ENCODE assay signal across 1 cellular context in the genomic region with DNA sequence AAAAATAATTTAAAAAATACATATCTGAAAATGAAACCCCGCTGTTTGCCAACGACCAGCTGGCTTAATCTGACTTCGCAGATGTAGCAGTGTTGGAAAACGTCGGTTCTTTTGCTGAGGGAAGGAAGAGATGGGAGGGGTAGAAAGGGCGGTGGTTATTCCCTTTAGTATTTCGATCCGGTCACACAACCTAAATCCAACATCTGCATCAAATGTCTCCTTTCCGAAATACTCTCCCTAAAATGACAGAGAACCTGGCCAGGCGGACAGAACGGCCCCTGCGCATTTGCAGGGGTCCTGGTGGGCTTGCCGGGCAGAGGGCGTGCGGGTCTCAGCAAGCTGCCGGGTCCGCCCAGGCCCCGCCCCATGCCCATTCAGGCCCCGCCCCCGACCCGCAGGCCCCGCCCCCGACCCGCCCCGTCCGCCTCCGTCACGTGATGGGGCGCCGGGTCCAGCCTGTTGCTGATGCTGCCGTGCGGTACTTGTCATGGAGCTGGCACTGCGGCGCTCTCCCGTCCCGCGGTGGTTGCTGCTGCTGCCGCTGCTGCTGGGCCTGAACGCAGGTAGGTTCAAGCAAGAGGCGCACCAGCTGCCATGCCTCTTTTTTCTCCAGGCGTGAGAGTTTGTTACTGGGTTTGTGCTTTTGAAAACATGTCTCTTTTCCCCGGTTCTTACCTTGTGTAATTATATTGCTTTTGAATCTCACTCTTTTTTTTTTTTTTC.
TF ChIP-seq lines count a peak whose summit lies in the region.

A gene with protein sequence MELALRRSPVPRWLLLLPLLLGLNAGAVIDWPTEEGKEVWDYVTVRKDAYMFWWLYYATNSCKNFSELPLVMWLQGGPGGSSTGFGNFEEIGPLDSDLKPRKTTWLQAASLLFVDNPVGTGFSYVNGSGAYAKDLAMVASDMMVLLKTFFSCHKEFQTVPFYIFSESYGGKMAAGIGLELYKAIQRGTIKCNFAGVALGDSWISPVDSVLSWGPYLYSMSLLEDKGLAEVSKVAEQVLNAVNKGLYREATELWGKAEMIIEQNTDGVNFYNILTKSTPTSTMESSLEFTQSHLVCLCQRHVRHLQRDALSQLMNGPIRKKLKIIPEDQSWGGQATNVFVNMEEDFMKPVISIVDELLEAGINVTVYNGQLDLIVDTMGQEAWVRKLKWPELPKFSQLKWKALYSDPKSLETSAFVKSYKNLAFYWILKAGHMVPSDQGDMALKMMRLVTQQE (plus strand): TSS at position 459 of the 723 bp plus-strand sequence. CDS start 29 bp downstream, at position 488.

TF ChIP-seq in HepG2, 621 proteins besides CTCF, POLR2A, EP300 and RAD21 (continued from another document and continues in another):
- TF ChIP-seq ZNF430 (CRISPR knock-in tag; IDR thresholded peaks at IDR 0.05): no peak
- peak; percentile 67 for TF ChIP-seq CBX1 (IDR thresholded peaks at IDR 0.05; ENCODE audit: low read depth)
- no peak for TF ChIP-seq ZNF749 (CRISPR knock-in tag; IDR thresholded peaks at IDR 0.05; ENCODE audit: borderline replicate concordance)
- no peak for TF ChIP-seq MBNL3 (CRISPR knock-in tag; conservative IDR thresholded peaks at IDR 0.05)
- 0 out of 2 replicates have a peak, but pooled peaks have one; percentile 72 for TF ChIP-seq SIN3A (IDR thresholded peaks at IDR 0.05; ENCODE audit: borderline replicate concordance, low read depth, low read length)
- no peak for TF ChIP-seq ZFP62 (CRISPR knock-in tag; IDR thresholded peaks at IDR 0.05)
- TF ChIP-seq GABPB1 (CRISPR knock-in tag; IDR thresholded peaks at IDR 0.05): peak; percentile 49; the same call in 1 of the 2 replicates
- TF ChIP-seq SOX13 (IDR thresholded peaks at IDR 0.05): no peak
- TF ChIP-seq SOX13 (CRISPR knock-in tag; conservative IDR thresholded peaks at IDR 0.05 in 1 of 2, IDR thresholded peaks at IDR 0.05 in 1 of 2): 0 out of 4 replicates have a peak, but pooled peaks of 1 of the 2 experiments have one; percentile 28
- no peak for TF ChIP-seq ZFP1 (CRISPR knock-in tag; IDR thresholded peaks at IDR 0.05)
- TF ChIP-seq IKZF4 (CRISPR knock-in tag; IDR thresholded peaks at IDR 0.05; ENCODE audit: borderline replicate concordance, low read depth, not compliant biosample characterization): no peak
- TF ChIP-seq KAT2B (IDR thresholded peaks at IDR 0.05; ENCODE audit: borderline replicate concordance, low read depth, low read length): no peak
- TF ChIP-seq, protein P1, sequence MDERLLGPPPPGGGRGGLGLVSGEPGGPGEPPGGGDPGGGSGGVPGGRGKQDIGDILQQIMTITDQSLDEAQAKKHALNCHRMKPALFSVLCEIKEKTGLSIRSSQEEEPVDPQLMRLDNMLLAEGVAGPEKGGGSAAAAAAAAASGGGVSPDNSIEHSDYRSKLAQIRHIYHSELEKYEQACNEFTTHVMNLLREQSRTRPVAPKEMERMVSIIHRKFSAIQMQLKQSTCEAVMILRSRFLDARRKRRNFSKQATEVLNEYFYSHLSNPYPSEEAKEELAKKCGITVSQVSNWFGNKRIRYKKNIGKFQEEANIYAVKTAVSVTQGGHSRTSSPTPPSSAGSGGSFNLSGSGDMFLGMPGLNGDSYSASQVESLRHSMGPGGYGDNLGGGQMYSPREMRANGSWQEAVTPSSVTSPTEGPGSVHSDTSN (CRISPR knock-in tag; IDR thresholded peaks at IDR 0.05): no peak
- no peak for TF ChIP-seq NR2F6 (IDR thresholded peaks at IDR 0.05)
- 0 out of 2 replicates have a peak, but pooled peaks have one; percentile 3 for TF ChIP-seq NR2F6 (CRISPR knock-in tag; IDR thresholded peaks at IDR 0.05)
- no peak for TF ChIP-seq NCOA5 (CRISPR knock-in tag; IDR thresholded peaks at IDR 0.05)
- TF ChIP-seq ZNF816 (CRISPR knock-in tag; IDR thresholded peaks at IDR 0.05; ENCODE audit: borderline replicate concordance): no peak
- no peak for TF ChIP-seq RARG (CRISPR knock-in tag; IDR thresholded peaks at IDR 0.05; ENCODE audit: low read depth)
- no peak for TF ChIP-seq ZSCAN12 (CRISPR knock-in tag; IDR thresholded peaks at IDR 0.05)
- TF ChIP-seq, protein P2, sequence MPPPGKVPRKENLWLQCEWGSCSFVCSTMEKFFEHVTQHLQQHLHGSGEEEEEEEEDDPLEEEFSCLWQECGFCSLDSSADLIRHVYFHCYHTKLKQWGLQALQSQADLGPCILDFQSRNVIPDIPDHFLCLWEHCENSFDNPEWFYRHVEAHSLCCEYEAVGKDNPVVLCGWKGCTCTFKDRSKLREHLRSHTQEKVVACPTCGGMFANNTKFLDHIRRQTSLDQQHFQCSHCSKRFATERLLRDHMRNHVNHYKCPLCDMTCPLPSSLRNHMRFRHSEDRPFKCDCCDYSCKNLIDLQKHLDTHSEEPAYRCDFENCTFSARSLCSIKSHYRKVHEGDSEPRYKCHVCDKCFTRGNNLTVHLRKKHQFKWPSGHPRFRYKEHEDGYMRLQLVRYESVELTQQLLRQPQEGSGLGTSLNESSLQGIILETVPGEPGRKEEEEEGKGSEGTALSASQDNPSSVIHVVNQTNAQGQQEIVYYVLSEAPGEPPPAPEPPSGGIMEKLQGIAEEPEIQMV (CRISPR knock-in tag; IDR thresholded peaks at IDR 0.05; ENCODE audit: low read depth): no peak
- no peak for TF ChIP-seq MTF2 (CRISPR knock-in tag; IDR thresholded peaks at IDR 0.05; ENCODE audit: borderline replicate concordance)
- no peak for TF ChIP-seq TCF7L2 (IDR thresholded peaks at IDR 0.05; ENCODE audit: low read depth, low read length)
- TF ChIP-seq ZNF546 (CRISPR knock-in tag; conservative IDR thresholded peaks at IDR 0.05): no peak
- no peak for TF ChIP-seq ZBTB20 (CRISPR knock-in tag; IDR thresholded peaks at IDR 0.05; ENCODE audit: borderline replicate concordance, low read depth)
- TF ChIP-seq, protein P3, sequence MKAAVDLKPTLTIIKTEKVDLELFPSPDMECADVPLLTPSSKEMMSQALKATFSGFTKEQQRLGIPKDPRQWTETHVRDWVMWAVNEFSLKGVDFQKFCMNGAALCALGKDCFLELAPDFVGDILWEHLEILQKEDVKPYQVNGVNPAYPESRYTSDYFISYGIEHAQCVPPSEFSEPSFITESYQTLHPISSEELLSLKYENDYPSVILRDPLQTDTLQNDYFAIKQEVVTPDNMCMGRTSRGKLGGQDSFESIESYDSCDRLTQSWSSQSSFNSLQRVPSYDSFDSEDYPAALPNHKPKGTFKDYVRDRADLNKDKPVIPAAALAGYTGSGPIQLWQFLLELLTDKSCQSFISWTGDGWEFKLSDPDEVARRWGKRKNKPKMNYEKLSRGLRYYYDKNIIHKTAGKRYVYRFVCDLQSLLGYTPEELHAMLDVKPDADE (CRISPR knock-in tag; IDR thresholded peaks at IDR 0.05): no peak
- peak; percentile 61 for TF ChIP-seq HNRNPLL (IDR thresholded peaks at IDR 0.05; ENCODE audit: low read depth, low read length, poor library complexity, severe bottlenecking)
- no peak for TF ChIP-seq ZKSCAN8 (CRISPR knock-in tag; IDR thresholded peaks at IDR 0.05; ENCODE audit: borderline replicate concordance)
- TF ChIP-seq ARNT (IDR thresholded peaks at IDR 0.05): no peak
- no peak for TF ChIP-seq SMYD3 (CRISPR knock-in tag; IDR thresholded peaks at IDR 0.05)
- TF ChIP-seq, protein P4, sequence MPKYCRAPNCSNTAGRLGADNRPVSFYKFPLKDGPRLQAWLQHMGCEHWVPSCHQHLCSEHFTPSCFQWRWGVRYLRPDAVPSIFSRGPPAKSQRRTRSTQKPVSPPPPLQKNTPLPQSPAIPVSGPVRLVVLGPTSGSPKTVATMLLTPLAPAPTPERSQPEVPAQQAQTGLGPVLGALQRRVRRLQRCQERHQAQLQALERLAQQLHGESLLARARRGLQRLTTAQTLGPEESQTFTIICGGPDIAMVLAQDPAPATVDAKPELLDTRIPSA (CRISPR knock-in tag; IDR thresholded peaks at IDR 0.05; ENCODE audit: borderline replicate concordance): no peak
- no peak for TF ChIP-seq ZNF326 (CRISPR knock-in tag; IDR thresholded peaks at IDR 0.05; ENCODE audit: borderline replicate concordance)
- TF ChIP-seq ARID2 (CRISPR knock-in tag; IDR thresholded peaks at IDR 0.05; ENCODE audit: borderline replicate concordance): no peak
- TF ChIP-seq CENPX (CRISPR knock-in tag; IDR thresholded peaks at IDR 0.05): no peak
- no peak for TF ChIP-seq ZNF703 (CRISPR knock-in tag; IDR thresholded peaks at IDR 0.05; ENCODE audit: borderline replicate concordance)
- TF ChIP-seq ZSCAN20 (CRISPR knock-in tag; IDR thresholded peaks at IDR 0.05; ENCODE audit: borderline replicate concordance): no peak
- TF ChIP-seq ATRX (CRISPR knock-in tag; IDR thresholded peaks at IDR 0.05; ENCODE audit: borderline replicate concordance): no peak
- TF ChIP-seq ZNF878 (CRISPR knock-in tag; IDR thresholded peaks at IDR 0.05): no peak
- TF ChIP-seq CEBPB (IDR thresholded peaks at IDR 0.05; ENCODE audit: borderline replicate concordance, low read depth, low read length): no peak
- no peak for TF ChIP-seq NFIB (CRISPR knock-in tag; IDR thresholded peaks at IDR 0.05; ENCODE audit: borderline replicate concordance)
- TF ChIP-seq ZNF34 (CRISPR knock-in tag; IDR thresholded peaks at IDR 0.05; ENCODE audit: borderline replicate concordance): no peak
- TF ChIP-seq CREB1 (IDR thresholded peaks at IDR 0.05): no peak
- TF ChIP-seq CREB1 (CRISPR knock-in tag; IDR thresholded peaks at IDR 0.05): no peak
- TF ChIP-seq ZNF264 (CRISPR knock-in tag; IDR thresholded peaks at IDR 0.05): no peak
- TF ChIP-seq ZNF563 (CRISPR knock-in tag; IDR thresholded peaks at IDR 0.05): no peak
- TF ChIP-seq SATB2 (CRISPR knock-in tag; IDR thresholded peaks at IDR 0.05): no peak
- TF ChIP-seq, protein P5, sequence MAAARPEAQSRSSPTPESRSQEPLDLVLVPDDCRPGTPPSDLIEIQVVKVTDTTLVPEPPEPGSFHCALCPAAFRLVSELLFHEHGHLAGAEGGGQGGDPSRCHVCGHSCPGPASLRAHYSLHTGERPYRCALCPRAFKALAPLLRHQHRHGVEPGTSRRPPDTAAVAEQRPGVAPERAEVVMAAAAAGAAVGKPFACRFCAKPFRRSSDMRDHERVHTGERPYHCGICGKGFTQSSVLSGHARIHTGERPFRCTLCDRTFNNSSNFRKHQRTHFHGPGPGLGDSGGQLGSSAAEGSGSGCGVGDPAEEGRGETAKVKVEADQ (CRISPR knock-in tag; IDR thresholded peaks at IDR 0.05; ENCODE audit: borderline replicate concordance): no peak
- TF ChIP-seq GPN1 (CRISPR knock-in tag; IDR thresholded peaks at IDR 0.05; ENCODE audit: borderline replicate concordance): no peak
- TF ChIP-seq PCBP1 (IDR thresholded peaks at IDR 0.05; ENCODE audit: borderline replicate concordance, low read depth, low read length): no peak
- no peak for TF ChIP-seq SRF (IDR thresholded peaks at IDR 0.05; ENCODE audit: low read depth, low read length)
- TF ChIP-seq ZFP41 (CRISPR knock-in tag; IDR thresholded peaks at IDR 0.05; ENCODE audit: borderline replicate concordance): no peak
- TF ChIP-seq SYNCRIP (IDR thresholded peaks at IDR 0.05; ENCODE audit: insufficient read depth, low read depth, low read length): no peak
- no peak for TF ChIP-seq RFX5 (IDR thresholded peaks at IDR 0.05; ENCODE audit: low read depth, low read length)
- TF ChIP-seq GATAD2A (CRISPR knock-in tag; IDR thresholded peaks at IDR 0.05): peak; percentile 53; the same call in 1 of the 2 replicates
- TF ChIP-seq, protein P6, sequence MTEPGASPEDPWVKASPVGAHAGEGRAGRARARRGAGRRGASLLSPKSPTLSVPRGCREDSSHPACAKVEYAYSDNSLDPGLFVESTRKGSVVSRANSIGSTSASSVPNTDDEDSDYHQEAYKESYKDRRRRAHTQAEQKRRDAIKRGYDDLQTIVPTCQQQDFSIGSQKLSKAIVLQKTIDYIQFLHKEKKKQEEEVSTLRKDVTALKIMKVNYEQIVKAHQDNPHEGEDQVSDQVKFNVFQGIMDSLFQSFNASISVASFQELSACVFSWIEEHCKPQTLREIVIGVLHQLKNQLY (CRISPR knock-in tag; IDR thresholded peaks at IDR 0.05): no peak
- TF ChIP-seq, protein P7, sequence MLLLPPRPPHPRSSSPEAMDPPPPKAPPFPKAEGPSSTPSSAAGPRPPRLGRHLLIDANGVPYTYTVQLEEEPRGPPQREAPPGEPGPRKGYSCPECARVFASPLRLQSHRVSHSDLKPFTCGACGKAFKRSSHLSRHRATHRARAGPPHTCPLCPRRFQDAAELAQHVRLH (CRISPR knock-in tag; IDR thresholded peaks at IDR 0.05; ENCODE audit: borderline replicate concordance, low read depth): no peak
- TF ChIP-seq, protein P8, sequence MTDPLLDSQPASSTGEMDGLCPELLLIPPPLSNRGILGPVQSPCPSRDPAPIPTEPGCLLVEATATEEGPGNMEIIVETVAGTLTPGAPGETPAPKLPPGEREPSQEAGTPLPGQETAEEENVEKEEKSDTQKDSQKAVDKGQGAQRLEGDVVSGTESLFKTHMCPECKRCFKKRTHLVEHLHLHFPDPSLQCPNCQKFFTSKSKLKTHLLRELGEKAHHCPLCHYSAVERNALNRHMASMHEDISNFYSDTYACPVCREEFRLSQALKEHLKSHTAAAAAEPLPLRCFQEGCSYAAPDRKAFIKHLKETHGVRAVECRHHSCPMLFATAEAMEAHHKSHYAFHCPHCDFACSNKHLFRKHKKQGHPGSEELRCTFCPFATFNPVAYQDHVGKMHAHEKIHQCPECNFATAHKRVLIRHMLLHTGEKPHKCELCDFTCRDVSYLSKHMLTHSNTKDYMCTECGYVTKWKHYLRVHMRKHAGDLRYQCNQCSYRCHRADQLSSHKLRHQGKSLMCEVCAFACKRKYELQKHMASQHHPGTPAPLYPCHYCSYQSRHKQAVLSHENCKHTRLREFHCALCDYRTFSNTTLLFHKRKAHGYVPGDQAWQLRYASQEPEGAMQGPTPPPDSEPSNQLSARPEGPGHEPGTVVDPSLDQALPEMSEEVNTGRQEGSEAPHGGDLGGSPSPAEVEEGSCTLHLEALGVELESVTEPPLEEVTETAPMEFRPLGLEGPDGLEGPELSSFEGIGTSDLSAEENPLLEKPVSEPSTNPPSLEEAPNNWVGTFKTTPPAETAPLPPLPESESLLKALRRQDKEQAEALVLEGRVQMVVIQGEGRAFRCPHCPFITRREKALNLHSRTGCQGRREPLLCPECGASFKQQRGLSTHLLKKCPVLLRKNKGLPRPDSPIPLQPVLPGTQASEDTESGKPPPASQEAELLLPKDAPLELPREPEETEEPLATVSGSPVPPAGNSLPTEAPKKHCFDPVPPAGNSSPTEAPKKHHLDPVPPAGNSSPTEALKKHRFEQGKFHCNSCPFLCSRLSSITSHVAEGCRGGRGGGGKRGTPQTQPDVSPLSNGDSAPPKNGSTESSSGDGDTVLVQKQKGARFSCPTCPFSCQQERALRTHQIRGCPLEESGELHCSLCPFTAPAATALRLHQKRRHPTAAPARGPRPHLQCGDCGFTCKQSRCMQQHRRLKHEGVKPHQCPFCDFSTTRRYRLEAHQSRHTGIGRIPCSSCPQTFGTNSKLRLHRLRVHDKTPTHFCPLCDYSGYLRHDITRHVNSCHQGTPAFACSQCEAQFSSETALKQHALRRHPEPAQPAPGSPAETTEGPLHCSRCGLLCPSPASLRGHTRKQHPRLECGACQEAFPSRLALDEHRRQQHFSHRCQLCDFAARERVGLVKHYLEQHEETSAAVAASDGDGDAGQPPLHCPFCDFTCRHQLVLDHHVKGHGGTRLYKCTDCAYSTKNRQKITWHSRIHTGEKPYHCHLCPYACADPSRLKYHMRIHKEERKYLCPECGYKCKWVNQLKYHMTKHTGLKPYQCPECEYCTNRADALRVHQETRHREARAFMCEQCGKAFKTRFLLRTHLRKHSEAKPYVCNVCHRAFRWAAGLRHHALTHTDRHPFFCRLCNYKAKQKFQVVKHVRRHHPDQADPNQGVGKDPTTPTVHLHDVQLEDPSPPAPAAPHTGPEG (CRISPR knock-in tag; IDR thresholded peaks at IDR 0.05): no peak
- no peak for TF ChIP-seq ZNF570 (CRISPR knock-in tag; IDR thresholded peaks at IDR 0.05; ENCODE audit: borderline replicate concordance)
- TF ChIP-seq GATA4 (IDR thresholded peaks at IDR 0.05; ENCODE audit: borderline replicate concordance, low read depth): no peak
- TF ChIP-seq ZNF20 (CRISPR knock-in tag; IDR thresholded peaks at IDR 0.05): no peak
- no peak for TF ChIP-seq ZNF615 (CRISPR knock-in tag; IDR thresholded peaks at IDR 0.05; ENCODE audit: borderline replicate concordance)
